Comparison of ENCODE assay signal across 21 cellular contexts in the genomic region with DNA sequence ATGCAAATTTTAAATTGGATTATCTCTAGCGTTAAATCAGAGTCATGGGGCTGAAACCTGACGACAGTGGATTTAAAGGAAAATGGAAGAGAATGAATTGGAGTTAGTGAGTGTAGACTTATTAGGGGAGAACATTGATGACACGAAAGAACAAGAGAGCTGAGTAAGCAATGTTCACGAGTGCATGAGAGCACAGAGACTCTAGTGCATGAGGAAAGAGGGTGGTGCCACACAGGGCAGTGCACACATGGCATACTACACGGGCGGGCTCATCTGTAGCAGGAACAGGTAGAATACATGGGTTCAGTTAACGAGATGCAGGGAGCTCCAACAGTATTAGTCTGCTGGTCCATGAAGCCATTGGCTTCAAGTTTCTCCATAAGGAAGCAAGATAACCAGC.
"Had no signal": no experiment of that assay in that cellular context is flagged by ENCODE, and none has a peak within 500 bp of the region (broad histone marks: within the 10 kb centered on the region; RNA-seq: fewer than 3 reads in every experiment).

No MANE protein-coding gene starts in this region.

- DNase-seq: effector memory CD8-positive, alpha-beta T cell; foreskin keratinocyte; kidney; left cardiac atrium; left ventricle myocardium inferior; lower lobe of right lung; mesenchymal stem cell; midbrain; naive thymus-derived CD4-positive, alpha-beta T cell; nephron progenitor cell; sigmoid colon; stimulated activated CD4-positive, alpha-beta T cell treated with anti-CD3 and anti-CD28 coated beads, Interleukin-12 subunit alpha, Interleukin-12 subunit beta, amount 100 ng/mL, for 4 hours; stimulated activated CD4-positive, alpha-beta T cell treated with anti-CD3 and anti-CD28 coated beads, Interleukin-2, amount 100 ng/mL, for 48 hours; testis; upper lobe of right lung had no signal

- H3K27me3 ChIP-seq: foreskin keratinocyte, sigmoid colon, testis, tibial nerve, upper lobe of right lung, vagina had no signal

- H3K27ac ChIP-seq: foreskin keratinocyte, left ventricle myocardium inferior, lower lobe of right lung, sigmoid colon, skin epidermis, testis, tibial nerve, upper lobe of right lung, vagina had no signal

- FAIRE-seq: colon, kidney had no signal

- ATAC-seq: effector memory CD8-positive, alpha-beta T cell; foreskin keratinocyte; left cardiac atrium; lower lobe of right lung; naive thymus-derived CD4-positive, alpha-beta T cell; upper lobe of right lung had no signal

- H3K36me3 ChIP-seq: left ventricle myocardium inferior, lower lobe of right lung, sigmoid colon, upper lobe of right lung, vagina had no signal

- H3K4me3 ChIP-seq: left ventricle myocardium inferior, lower lobe of right lung, sigmoid colon, skin epidermis, testis, tibial nerve, upper lobe of right lung, vagina had no signal

- H3K27ac Mint-ChIP-seq: dendritic cell treated with granulocyte-macrophage colony-stimulating factor and Interleukin-4, amounts not matched to agents 40 ng/mL and 50 ng/mL, for 4 days; effector memory CD8-positive, alpha-beta T cell; nephron progenitor cell; stimulated activated naive CD8-positive, alpha-beta T cell treated with anti-CD3 and anti-CD28 coated beads, Interleukin-15, Interleukin-2, amounts not matched to agents 100 ng/mL and 50 ng/mL, for 24 hours had no signal

- H3K9me3 ChIP-seq: lower lobe of right lung, sigmoid colon, testis, upper lobe of right lung, vagina had no signal

- H3K9me3 Mint-ChIP-seq: effector memory CD8-positive, alpha-beta T cell had no signal

- H3K27me3 Mint-ChIP-seq: dendritic cell treated with granulocyte-macrophage colony-stimulating factor and Interleukin-4, amounts not matched to agents 40 ng/mL and 50 ng/mL, for 4 days had no signal

- H3K4me1 ChIP-seq: testis had no signal

- H3K4me3 Mint-ChIP-seq: dendritic cell treated with granulocyte-macrophage colony-stimulating factor and Interleukin-4, amounts not matched to agents 40 ng/mL and 50 ng/mL, for 4 days; effector memory CD8-positive, alpha-beta T cell; naive thymus-derived CD4-positive, alpha-beta T cell; nephron progenitor cell; stimulated activated naive CD8-positive, alpha-beta T cell treated with anti-CD3 and anti-CD28 coated beads, Interleukin-15, Interleukin-2, amounts not matched to agents 100 ng/mL and 50 ng/mL, for 24 hours had no signal
